1 cellular context compared by ENCODE assay signal in genomic region chr3:146581877-146582508, GRCh38.
TF ChIP-seq lines count a peak whose summit lies in the region.

No MANE protein-coding gene starts in this region.

TF ChIP-seq in GM23338, 12 proteins besides CTCF, POLR2A, EP300 and RAD21 (continued from another document):
- TF ChIP-seq ZNF462 (CRISPR knock-in tag; IDR thresholded peaks at IDR 0.05) (no peak), CREB1 (CRISPR knock-in tag; IDR thresholded peaks at IDR 0.05; ENCODE audit: low read depth) (no peak), NANOG (IDR thresholded peaks at IDR 0.05; ENCODE audit: borderline replicate concordance) (no peak), STAT1 (IDR thresholded peaks at IDR 0.05; ENCODE audit: unreplicated experiment) (no peak), POLR2AphosphoS5 (IDR thresholded peaks at IDR 0.05; ENCODE audit: low read depth) (no peak), EZH2 (IDR thresholded peaks at IDR 0.05; ENCODE audit: low read depth, unreplicated experiment) (no peak), REST (IDR thresholded peaks at IDR 0.05; ENCODE audit: unreplicated experiment) (no peak), JUNB (IDR thresholded peaks at IDR 0.05; ENCODE audit: unreplicated experiment) (no peak), ZNF331 (CRISPR knock-in tag; IDR thresholded peaks at IDR 0.05; ENCODE audit: low read depth) (no peak), ZNF114 (CRISPR knock-in tag; IDR thresholded peaks at IDR 0.05) (no peak)
